Comparison of ENCODE assay signal across 1 cellular context in genomic region chr9:32398207-32398606, GRCh38.
TF ChIP-seq lines count a peak whose summit lies in the region.

No MANE protein-coding gene starts in this region.

TF ChIP-seq in SK-N-SH, 30 proteins besides CTCF, POLR2A, EP300 and RAD21 (continued from another document):
- TF ChIP-seq, protein P1, sequence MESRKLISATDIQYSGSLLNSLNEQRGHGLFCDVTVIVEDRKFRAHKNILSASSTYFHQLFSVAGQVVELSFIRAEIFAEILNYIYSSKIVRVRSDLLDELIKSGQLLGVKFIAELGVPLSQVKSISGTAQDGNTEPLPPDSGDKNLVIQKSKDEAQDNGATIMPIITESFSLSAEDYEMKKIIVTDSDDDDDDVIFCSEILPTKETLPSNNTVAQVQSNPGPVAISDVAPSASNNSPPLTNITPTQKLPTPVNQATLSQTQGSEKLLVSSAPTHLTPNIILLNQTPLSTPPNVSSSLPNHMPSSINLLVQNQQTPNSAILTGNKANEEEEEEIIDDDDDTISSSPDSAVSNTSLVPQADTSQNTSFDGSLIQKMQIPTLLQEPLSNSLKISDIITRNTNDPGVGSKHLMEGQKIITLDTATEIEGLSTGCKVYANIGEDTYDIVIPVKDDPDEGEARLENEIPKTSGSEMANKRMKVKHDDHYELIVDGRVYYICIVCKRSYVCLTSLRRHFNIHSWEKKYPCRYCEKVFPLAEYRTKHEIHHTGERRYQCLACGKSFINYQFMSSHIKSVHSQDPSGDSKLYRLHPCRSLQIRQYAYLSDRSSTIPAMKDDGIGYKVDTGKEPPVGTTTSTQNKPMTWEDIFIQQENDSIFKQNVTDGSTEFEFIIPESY (IDR thresholded peaks at IDR 0.05; ENCODE audit: borderline replicate concordance, low read depth) = no peak
- no peak for TF ChIP-seq RXRA (IDR thresholded peaks at IDR 0.05; ENCODE audit: borderline replicate concordance, low read depth)
- TF ChIP-seq FOXJ3 (CRISPR knock-in tag; IDR thresholded peaks at IDR 0.05) = no peak
- TF ChIP-seq ELF1 (IDR thresholded peaks at IDR 0.05) = no peak
- no peak for TF ChIP-seq GABPA (IDR thresholded peaks at IDR 0.05; ENCODE audit: low read depth)
- no peak for TF ChIP-seq YY1 (IDR thresholded peaks at IDR 0.05; ENCODE audit: low read depth)
- TF ChIP-seq TCF12 (IDR thresholded peaks at IDR 0.05) = no peak
- TF ChIP-seq, protein P2, sequence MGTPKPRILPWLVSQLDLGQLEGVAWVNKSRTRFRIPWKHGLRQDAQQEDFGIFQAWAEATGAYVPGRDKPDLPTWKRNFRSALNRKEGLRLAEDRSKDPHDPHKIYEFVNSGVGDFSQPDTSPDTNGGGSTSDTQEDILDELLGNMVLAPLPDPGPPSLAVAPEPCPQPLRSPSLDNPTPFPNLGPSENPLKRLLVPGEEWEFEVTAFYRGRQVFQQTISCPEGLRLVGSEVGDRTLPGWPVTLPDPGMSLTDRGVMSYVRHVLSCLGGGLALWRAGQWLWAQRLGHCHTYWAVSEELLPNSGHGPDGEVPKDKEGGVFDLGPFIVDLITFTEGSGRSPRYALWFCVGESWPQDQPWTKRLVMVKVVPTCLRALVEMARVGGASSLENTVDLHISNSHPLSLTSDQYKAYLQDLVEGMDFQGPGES (IDR thresholded peaks at IDR 0.05; ENCODE audit: low read depth, low read length) = no peak
